ENCODE assay signal across 17 cellular contexts in the genomic region with DNA sequence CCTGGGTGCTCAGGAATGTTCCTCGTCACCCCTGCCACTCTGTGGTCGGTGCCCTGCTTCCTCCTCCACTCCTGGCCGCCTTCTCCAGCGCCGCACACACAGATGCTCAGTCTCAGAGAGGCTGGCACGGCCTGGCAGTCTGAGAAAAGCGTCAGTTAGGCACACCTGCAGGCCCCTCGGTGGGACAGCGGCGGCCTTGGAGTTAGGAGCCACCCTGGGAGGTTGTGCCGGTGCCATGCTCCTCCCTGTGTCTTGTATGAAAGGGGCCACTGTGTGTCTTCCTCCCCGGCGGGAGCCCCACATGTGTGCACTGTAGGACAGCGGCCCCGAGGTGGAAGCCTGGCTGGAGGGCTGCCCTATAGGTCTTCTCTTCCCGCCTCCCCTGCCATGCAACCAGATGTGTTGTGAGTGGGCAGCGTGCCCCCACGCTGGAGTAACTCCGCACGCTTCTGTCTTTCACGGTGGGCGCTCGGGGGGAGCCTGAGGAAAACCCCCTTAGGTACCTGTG.
DNase-seq lines count a peak whose midpoint lies in the region; ATAC-seq and TF ChIP-seq lines count a peak whose summit lies in the region.
"Had no signal": no experiment of that assay in that cellular context is flagged by ENCODE, and none has a peak within 500 bp of the region (broad histone marks: within the 10 kb centered on the region; RNA-seq: fewer than 3 reads in every experiment).

No MANE protein-coding gene starts in this region.

- POLR2A ChIA-PET in WTC11 (lab: Charles Lee) = no interaction called here

- H3K4me1 Mint-ChIP-seq in activated naive CD4-positive, alpha-beta T cell treated with anti-CD3 and anti-CD28 coated beads, Interleukin-2, amount 50 U/mL, for 24 hours = peaks cover 22% of the 10 kb centered on the region
- H3K4me1 Mint-ChIP-seq in activated naive CD4-positive, alpha-beta T cell treated with anti-CD3 and anti-CD28 coated beads for 36 hours (ENCODE audit: low read depth) = peaks cover 24% of the 10 kb centered on the region
- H3K4me1 Mint-ChIP-seq in WTC11 = peaks cover 42% of the 10 kb centered on the region
- peaks cover 24% of the 10 kb centered on the region for H3K4me1 Mint-ChIP-seq in neural progenitor cell

- H3K4me2 ChIP-seq in neural progenitor cell = no peak overlapping the region

- no peaks in the 10 kb centered on the region for H3K27me3 Mint-ChIP-seq in activated naive CD4-positive, alpha-beta T cell treated with anti-CD3 and anti-CD28 coated beads, Interleukin-2, amount 50 U/mL, for 24 hours
- no peaks in the 10 kb centered on the region for H3K27me3 Mint-ChIP-seq in activated naive CD4-positive, alpha-beta T cell treated with anti-CD3 and anti-CD28 coated beads for 36 hours (ENCODE audit: low read depth)
- H3K27me3 Mint-ChIP-seq in WTC11 (ENCODE audit: low read depth) (no peaks in the 10 kb centered on the region), neural progenitor cell (ENCODE audit: insufficient read depth, low read depth) (peaks cover 3% of the 10 kb centered on the region)
- H3K27me3 Mint-ChIP-seq: T-cell had no signal

- no peak for TF ChIP-seq EP300 in upper lobe of left lung (IDR thresholded peaks at IDR 0.05)

- H3K27me3 ChIP-seq in neural progenitor cell = no peaks in the 10 kb centered on the region
- no peaks in the 10 kb centered on the region for H3K27me3 ChIP-seq in upper lobe of left lung
- H3K27me3 ChIP-seq: adrenal gland had no signal

- intact Hi-C loops in activated naive CD4-positive, alpha-beta T cell treated with anti-CD3 and anti-CD28 coated beads for 36 hours (cut with micrococcal nuclease) = no loop called here

- H3K4me1 ChIP-seq in neural progenitor cell (peaks cover 21% of the 10 kb centered on the region), upper lobe of left lung (peaks cover 0 to 10% (median 5%) of the 10 kb centered on the region in 4 donors)
- H3K4me1 ChIP-seq: adrenal gland had no signal

- H3K9me3 ChIP-seq in neural progenitor cell (ENCODE audit: low read depth) (no peaks in the 10 kb centered on the region), upper lobe of left lung (no peaks in the 10 kb centered on the region)
- H3K9me3 ChIP-seq: adrenal gland had no signal

- no peaks in the 10 kb centered on the region for H3K9me3 Mint-ChIP-seq in activated naive CD4-positive, alpha-beta T cell treated with anti-CD3 and anti-CD28 coated beads, Interleukin-2, amount 50 U/mL, for 24 hours
- H3K9me3 Mint-ChIP-seq in activated naive CD4-positive, alpha-beta T cell treated with anti-CD3 and anti-CD28 coated beads for 36 hours = no peaks in the 10 kb centered on the region
- H3K9me3 Mint-ChIP-seq in WTC11 = no peaks in the 10 kb centered on the region
- peaks cover 3% of the 10 kb centered on the region for H3K9me3 Mint-ChIP-seq in neural progenitor cell
- H3K9me3 Mint-ChIP-seq: HFFc6, T-cell had no signal

- CTCF ChIA-PET in activated naive CD4-positive, alpha-beta T cell treated with anti-CD3 and anti-CD28 coated beads for 36 hours (lab: Charles Lee) = interaction anchor here (1.1 kb wide), 1 partner anchor 11 kb away, joined by 3 read pairs; no protein-coding TSS in a partner anchor
- CTCF ChIA-PET in WTC11 (lab: Charles Lee) = interaction anchor here (0.6 to 1.1 kb wide), 2 partner anchors 11 to 14 kb away, joined by 3 to 4 read pairs; no protein-coding TSS in a partner anchor

- no peak overlapping the region for H3K4me3 Mint-ChIP-seq in activated naive CD4-positive, alpha-beta T cell treated with anti-CD3 and anti-CD28 coated beads, Interleukin-2, amount 50 U/mL, for 24 hours
- H3K4me3 Mint-ChIP-seq in activated naive CD4-positive, alpha-beta T cell treated with anti-CD3 and anti-CD28 coated beads for 36 hours = no peak overlapping the region
- no peak overlapping the region for H3K4me3 Mint-ChIP-seq in WTC11
- no peak overlapping the region for H3K4me3 Mint-ChIP-seq in neural progenitor cell
- H3K4me3 Mint-ChIP-seq: HFFc6, T-cell had no signal

- H3K27ac Mint-ChIP-seq in activated naive CD4-positive, alpha-beta T cell treated with anti-CD3 and anti-CD28 coated beads, Interleukin-2, amount 50 U/mL, for 24 hours = peak overlapping the region; percentile 77
- no peak overlapping the region for H3K27ac Mint-ChIP-seq in activated naive CD4-positive, alpha-beta T cell treated with anti-CD3 and anti-CD28 coated beads for 36 hours
- H3K27ac Mint-ChIP-seq in WTC11 (peak overlapping the region; percentile 53; the same call in 1 of the 2 replicates), neural progenitor cell (peak overlapping the region; percentile 62)
- H3K27ac Mint-ChIP-seq: HFFc6 had no signal

- no peak overlapping the region for H3K9ac ChIP-seq in neural progenitor cell

- peaks cover 3% of the 10 kb centered on the region for H3K36me3 Mint-ChIP-seq in activated naive CD4-positive, alpha-beta T cell treated with anti-CD3 and anti-CD28 coated beads, Interleukin-2, amount 50 U/mL, for 24 hours
- H3K36me3 Mint-ChIP-seq in activated naive CD4-positive, alpha-beta T cell treated with anti-CD3 and anti-CD28 coated beads for 36 hours (ENCODE audit: low read depth) = peaks cover 25% of the 10 kb centered on the region
- H3K36me3 Mint-ChIP-seq in WTC11 (peaks cover 12% of the 10 kb centered on the region; the same call in 1 of the 2 replicates), neural progenitor cell (peaks cover 18% of the 10 kb centered on the region)

- no peak overlapping the region for H2AFZ ChIP-seq in neural progenitor cell (replicated peaks)

- no peaks in the 10 kb centered on the region for H3K36me3 ChIP-seq in neural progenitor cell
- H3K36me3 ChIP-seq in upper lobe of left lung = peaks cover 6 to 43% (median 31%) of the 10 kb centered on the region in 4 donors

- no peak for DNase-seq in activated naive CD4-positive, alpha-beta T cell treated with anti-CD3 and anti-CD28 coated beads for 36 hours
- DNase-seq in WTC11 (ENCODE audit: low spot score) (no peak), neural progenitor cell (ENCODE audit: low spot score) (no peak), upper lobe of left lung (peak; percentile 18 to 61), middle frontal gyrus (ENCODE audit: extremely low spot score, low spot score) (no peak)
- DNase-seq: central memory CD4-positive, alpha-beta T cell; COR-L47; effector memory CD4-positive, alpha-beta T cell; HFFc6; left ventricle myocardium superior; MM.1S; NCI-H187 treated with DMSO at 0.1 percent for 48 hours; T-cell had no signal

- H3K79me2 ChIP-seq in neural progenitor cell (ENCODE audit: low read depth) = no peaks in the 10 kb centered on the region

- H3K27ac ChIP-seq in neural progenitor cell (no peak overlapping the region), upper lobe of left lung (no peak overlapping the region)
- H3K27ac ChIP-seq: adrenal gland had no signal

- TF ChIP-seq POLR2A in upper lobe of left lung (IDR thresholded peaks at IDR 0.05) = no peak

- 93 to 97% methylated on average over 15 to 23 of the region's 23 CpGs for WGBS in upper lobe of left lung, 2 donors

- ATAC-seq in WTC11 = no peak
- ATAC-seq in upper lobe of left lung (ENCODE audit: low FRiP score in 2 of 2) = peak in 1 of 2 donors; percentile 24
- ATAC-seq in HG03432 (IDR thresholded peaks at IDR 0.05; ENCODE audit: unreplicated experiment) = no peak
- no peak for ATAC-seq in GM18517 (IDR thresholded peaks at IDR 0.05; ENCODE audit: unreplicated experiment)
- ATAC-seq: left ventricle myocardium superior had no signal

- H3K4me3 ChIP-seq in neural progenitor cell (no peak overlapping the region), upper lobe of left lung (no peak overlapping the region)
- H3K4me3 ChIP-seq: adrenal gland had no signal

- peaks cover 24% of the 10 kb centered on the region for H3F3A ChIP-seq in neural progenitor cell (ENCODE audit: low read depth)

- no peak for TF ChIP-seq CTCF in WTC11 (IDR thresholded peaks at IDR 0.05)
- TF ChIP-seq CTCF in neural progenitor cell (IDR thresholded peaks at IDR 0.05) = no peak
- TF ChIP-seq CTCF in upper lobe of left lung (IDR thresholded peaks at IDR 0.05) = no peak

- H4K20me1 ChIP-seq in neural progenitor cell (ENCODE audit: low read depth) = peaks cover 14% of the 10 kb centered on the region

TF ChIP-seq in WTC11, 78 proteins besides CTCF, POLR2A, EP300 and RAD21 (continues in another document):
- no peak for TF ChIP-seq CBFB (CRISPR knock-in tag; IDR thresholded peaks at IDR 0.05; ENCODE audit: low read depth)
- TF ChIP-seq TEAD1 (CRISPR knock-in tag; IDR thresholded peaks at IDR 0.05) = no peak
- no peak for TF ChIP-seq TEAD4 (CRISPR knock-in tag; IDR thresholded peaks at IDR 0.05)
- no peak for TF ChIP-seq NFYB (CRISPR knock-in tag; conservative IDR thresholded peaks at IDR 0.05; ENCODE audit: low read depth)
- no peak for TF ChIP-seq ATF1 (CRISPR knock-in tag; IDR thresholded peaks at IDR 0.05)
- no peak for TF ChIP-seq SOX15 (CRISPR knock-in tag; IDR thresholded peaks at IDR 0.05)
- TF ChIP-seq OVOL2 (CRISPR knock-in tag; IDR thresholded peaks at IDR 0.05; ENCODE audit: borderline replicate concordance) = no peak
- no peak for TF ChIP-seq PRRX2 (CRISPR knock-in tag; IDR thresholded peaks at IDR 0.05)
- no peak for TF ChIP-seq SMAD3 (CRISPR knock-in tag; IDR thresholded peaks at IDR 0.05; ENCODE audit: borderline replicate concordance)
- TF ChIP-seq, protein P1, sequence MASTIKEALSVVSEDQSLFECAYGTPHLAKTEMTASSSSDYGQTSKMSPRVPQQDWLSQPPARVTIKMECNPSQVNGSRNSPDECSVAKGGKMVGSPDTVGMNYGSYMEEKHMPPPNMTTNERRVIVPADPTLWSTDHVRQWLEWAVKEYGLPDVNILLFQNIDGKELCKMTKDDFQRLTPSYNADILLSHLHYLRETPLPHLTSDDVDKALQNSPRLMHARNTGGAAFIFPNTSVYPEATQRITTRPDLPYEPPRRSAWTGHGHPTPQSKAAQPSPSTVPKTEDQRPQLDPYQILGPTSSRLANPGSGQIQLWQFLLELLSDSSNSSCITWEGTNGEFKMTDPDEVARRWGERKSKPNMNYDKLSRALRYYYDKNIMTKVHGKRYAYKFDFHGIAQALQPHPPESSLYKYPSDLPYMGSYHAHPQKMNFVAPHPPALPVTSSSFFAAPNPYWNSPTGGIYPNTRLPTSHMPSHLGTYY (CRISPR knock-in tag; IDR thresholded peaks at IDR 0.05) = no peak
- TF ChIP-seq NFATC4 (CRISPR knock-in tag; IDR thresholded peaks at IDR 0.05) = no peak
- TF ChIP-seq SP1 (CRISPR knock-in tag; conservative IDR thresholded peaks at IDR 0.05) = no peak
- no peak for TF ChIP-seq ZNF396 (CRISPR knock-in tag; IDR thresholded peaks at IDR 0.05; ENCODE audit: borderline replicate concordance)
- TF ChIP-seq, protein P2, sequence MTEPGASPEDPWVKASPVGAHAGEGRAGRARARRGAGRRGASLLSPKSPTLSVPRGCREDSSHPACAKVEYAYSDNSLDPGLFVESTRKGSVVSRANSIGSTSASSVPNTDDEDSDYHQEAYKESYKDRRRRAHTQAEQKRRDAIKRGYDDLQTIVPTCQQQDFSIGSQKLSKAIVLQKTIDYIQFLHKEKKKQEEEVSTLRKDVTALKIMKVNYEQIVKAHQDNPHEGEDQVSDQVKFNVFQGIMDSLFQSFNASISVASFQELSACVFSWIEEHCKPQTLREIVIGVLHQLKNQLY (CRISPR knock-in tag; IDR thresholded peaks at IDR 0.05) = no peak
- TF ChIP-seq FOXK1 (CRISPR knock-in tag; IDR thresholded peaks at IDR 0.05) = no peak
- TF ChIP-seq ZBTB21 (CRISPR knock-in tag; IDR thresholded peaks at IDR 0.05; ENCODE audit: borderline replicate concordance) = no peak

Comparison
In these comparisons a context has a peak if more than half of its experiments do, and no peak if none do; other contexts are left out.
1. DNase-seq: peak in upper lobe of left lung (2 of 2); none in activated naive CD4-positive, alpha-beta T cell treated with anti-CD3 and anti-CD28 coated beads for 36 hours (single experiment), WTC11 (single experiment), neural progenitor cell (single experiment) and middle frontal gyrus (single experiment).